Comparison of ENCODE assay signal across 1 cellular context in the genomic region with DNA sequence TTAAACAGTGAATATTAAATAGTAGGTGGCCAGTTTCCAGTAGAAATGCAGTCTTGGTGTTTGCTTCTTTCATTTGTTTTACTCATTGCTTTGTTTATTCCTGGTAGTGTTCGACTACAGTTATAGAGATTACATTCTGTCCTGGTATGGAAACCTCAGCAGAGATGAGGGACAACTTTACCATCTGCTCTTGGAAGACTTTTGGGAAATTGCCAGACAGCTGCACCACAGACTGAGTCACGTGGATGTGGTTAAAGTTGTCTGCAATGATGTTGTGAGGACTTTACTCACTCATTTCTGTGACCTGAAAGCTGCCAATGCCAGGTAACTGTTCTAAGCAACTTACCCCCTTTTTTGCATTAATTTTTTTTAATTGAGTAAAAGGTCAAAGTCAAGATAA.
TF ChIP-seq lines count a peak whose summit lies in the region.

No MANE protein-coding gene starts in this region.

TF ChIP-seq in K562, 482 proteins besides CTCF, POLR2A, EP300 and RAD21 (continued from another document):
- TF ChIP-seq, protein P1, sequence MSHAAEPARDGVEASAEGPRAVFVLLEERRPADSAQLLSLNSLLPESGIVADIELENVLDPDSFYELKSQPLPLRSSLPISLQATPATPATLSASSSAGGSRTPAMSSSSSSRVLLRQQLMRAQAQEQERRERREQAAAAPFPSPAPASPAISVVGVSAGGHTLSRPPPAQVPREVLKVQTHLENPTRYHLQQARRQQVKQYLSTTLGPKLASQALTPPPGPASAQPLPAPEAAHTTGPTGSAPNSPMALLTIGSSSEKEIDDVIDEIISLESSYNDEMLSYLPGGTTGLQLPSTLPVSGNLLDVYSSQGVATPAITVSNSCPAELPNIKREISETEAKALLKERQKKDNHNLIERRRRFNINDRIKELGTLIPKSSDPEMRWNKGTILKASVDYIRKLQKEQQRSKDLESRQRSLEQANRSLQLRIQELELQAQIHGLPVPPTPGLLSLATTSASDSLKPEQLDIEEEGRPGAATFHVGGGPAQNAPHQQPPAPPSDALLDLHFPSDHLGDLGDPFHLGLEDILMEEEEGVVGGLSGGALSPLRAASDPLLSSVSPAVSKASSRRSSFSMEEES (CRISPR knock-in tag; IDR thresholded peaks at IDR 0.05): peak; percentile 68
- TF ChIP-seq MEIS2 (IDR thresholded peaks at IDR 0.05; ENCODE audit: partially characterized antibody): peak; percentile 30
- TF ChIP-seq RAD51 (IDR thresholded peaks at IDR 0.05; ENCODE audit: borderline replicate concordance, low read depth): peak; percentile 54
- TF ChIP-seq BHLHE40 (IDR thresholded peaks at IDR 0.05; ENCODE audit: low read length): peak; percentile 85
- TF ChIP-seq, protein P2, sequence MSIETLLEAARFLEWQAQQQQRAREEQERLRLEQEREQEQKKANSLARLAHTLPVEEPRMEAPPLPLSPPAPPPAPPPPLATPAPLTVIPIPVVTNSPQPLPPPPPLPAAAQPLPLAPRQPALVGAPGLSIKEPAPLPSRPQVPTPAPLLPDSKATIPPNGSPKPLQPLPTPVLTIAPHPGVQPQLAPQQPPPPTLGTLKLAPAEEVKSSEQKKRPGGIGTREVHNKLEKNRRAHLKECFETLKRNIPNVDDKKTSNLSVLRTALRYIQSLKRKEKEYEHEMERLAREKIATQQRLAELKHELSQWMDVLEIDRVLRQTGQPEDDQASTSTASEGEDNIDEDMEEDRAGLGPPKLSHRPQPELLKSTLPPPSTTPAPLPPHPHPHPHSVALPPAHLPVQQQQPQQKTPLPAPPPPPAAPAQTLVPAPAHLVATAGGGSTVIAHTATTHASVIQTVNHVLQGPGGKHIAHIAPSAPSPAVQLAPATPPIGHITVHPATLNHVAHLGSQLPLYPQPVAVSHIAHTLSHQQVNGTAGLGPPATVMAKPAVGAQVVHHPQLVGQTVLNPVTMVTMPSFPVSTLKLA (conservative IDR thresholded peaks at IDR 0.05): peak in 1 of 2 experiments; percentile 44; a peak in 1 of 4 replicates
- TF ChIP-seq, protein P3, sequence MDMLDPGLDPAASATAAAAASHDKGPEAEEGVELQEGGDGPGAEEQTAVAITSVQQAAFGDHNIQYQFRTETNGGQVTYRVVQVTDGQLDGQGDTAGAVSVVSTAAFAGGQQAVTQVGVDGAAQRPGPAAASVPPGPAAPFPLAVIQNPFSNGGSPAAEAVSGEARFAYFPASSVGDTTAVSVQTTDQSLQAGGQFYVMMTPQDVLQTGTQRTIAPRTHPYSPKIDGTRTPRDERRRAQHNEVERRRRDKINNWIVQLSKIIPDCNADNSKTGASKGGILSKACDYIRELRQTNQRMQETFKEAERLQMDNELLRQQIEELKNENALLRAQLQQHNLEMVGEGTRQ (CRISPR knock-in tag; IDR thresholded peaks at IDR 0.05): peak; percentile 18; the same call in 1 of the 2 replicates
- TF ChIP-seq, protein P4, sequence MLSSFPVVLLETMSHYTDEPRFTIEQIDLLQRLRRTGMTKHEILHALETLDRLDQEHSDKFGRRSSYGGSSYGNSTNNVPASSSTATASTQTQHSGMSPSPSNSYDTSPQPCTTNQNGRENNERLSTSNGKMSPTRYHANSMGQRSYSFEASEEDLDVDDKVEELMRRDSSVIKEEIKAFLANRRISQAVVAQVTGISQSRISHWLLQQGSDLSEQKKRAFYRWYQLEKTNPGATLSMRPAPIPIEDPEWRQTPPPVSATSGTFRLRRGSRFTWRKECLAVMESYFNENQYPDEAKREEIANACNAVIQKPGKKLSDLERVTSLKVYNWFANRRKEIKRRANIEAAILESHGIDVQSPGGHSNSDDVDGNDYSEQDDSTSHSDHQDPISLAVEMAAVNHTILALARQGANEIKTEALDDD (IDR thresholded peaks at IDR 0.05): 0 out of 2 replicates have a peak, but pooled peaks have one; percentile 39
